In genomic region chr6:711925-712324, GRCh38 we compare ENCODE assay signal across 10 cellular contexts. TPM values are rescaled to one million over a fixed set of nuclear protein-coding genes. Genes with fewer than 3 reads are reported as not detected.
A peak's percentile ranks its signal among the peaks of the same experiment; 100 is the strongest.
DNase-seq lines count a peak whose midpoint lies in the region; ATAC-seq, FAIRE-seq and TF ChIP-seq lines count a peak whose summit lies in the region.
"Had no signal": no experiment of that assay in that cellular context is flagged by ENCODE, and none has a peak within 500 bp of the region (broad histone marks: within the 10 kb centered on the region; RNA-seq: fewer than 3 reads in every experiment).

No MANE protein-coding gene starts in this region.

- peak overlapping the region; percentile 96 to 100 (median 98) for H3K4me3 Mint-ChIP-seq in T-cell

- peak overlapping the region; percentile 96 for H3K27ac ChIP-seq in rectal smooth muscle tissue (ENCODE audit: low read depth, low read length)
- H3K27ac ChIP-seq: WERI-Rb-1 had no signal

- POLR2A ChIA-PET in T-cell (lab: Charles Lee): interaction anchor here (1.1 kb wide), 2 partner anchors 20 to 23 kb away, joined by 4 read pairs; no protein-coding TSS in a partner anchor

- H3K9me3 ChIP-seq in endocrine pancreas (ENCODE audit: control insufficient read depth, low read length): no peaks in the 10 kb centered on the region

- peaks cover 14% of the 10 kb centered on the region for H3K4me1 ChIP-seq in endocrine pancreas (ENCODE audit: control insufficient read depth, insufficient read depth, low read length)
- peaks cover 7% of the 10 kb centered on the region for H3K4me1 ChIP-seq in rectal smooth muscle tissue (ENCODE audit: control insufficient read depth, insufficient read depth, low read length)

- H3K4me1 Mint-ChIP-seq in T-cell: peaks cover 18 to 28% (median 23%) of the 10 kb centered on the region in 3 donors

- H3K36me3 ChIP-seq in endocrine pancreas (ENCODE audit: control insufficient read depth, insufficient read depth, low read length): no peaks in the 10 kb centered on the region
- no peaks in the 10 kb centered on the region for H3K36me3 ChIP-seq in rectal smooth muscle tissue (ENCODE audit: control insufficient read depth, insufficient read depth, low read length)
- H3K36me3 ChIP-seq: WERI-Rb-1 had no signal

- no peaks in the 10 kb centered on the region for H3K36me3 Mint-ChIP-seq in T-cell

- DNase-seq in GM12891 (ENCODE audit: insufficient read length, low spot score): no peak
- DNase-seq in T-cell: no peak
- no peak for DNase-seq in HK-2 (ENCODE audit: unreplicated experiment)
- no peak for DNase-seq in GM13977 (ENCODE audit: low spot score)
- DNase-seq: right cardiac atrium, WERI-Rb-1 had no signal

- H3K4me3 ChIP-seq in endocrine pancreas (ENCODE audit: control insufficient read depth, insufficient read depth, low read length) (peak overlapping the region; percentile 74), rectal smooth muscle tissue (ENCODE audit: low read length) (peak overlapping the region; percentile 77)

- no peak for TF ChIP-seq POLR2A in GM12891 (IDR thresholded peaks at IDR 0.05; ENCODE audit: low read depth, low read length)

- H3K27ac Mint-ChIP-seq in T-cell: peak overlapping the region; percentile 99

- no peaks in the 10 kb centered on the region for H3K27me3 ChIP-seq in endocrine pancreas (ENCODE audit: control insufficient read depth, insufficient read depth, low read length)
- H3K27me3 ChIP-seq in rectal smooth muscle tissue (ENCODE audit: control insufficient read depth, insufficient read depth, low read length): no peaks in the 10 kb centered on the region

- H3K9me3 Mint-ChIP-seq in T-cell: no peaks in the 10 kb centered on the region

- CTCF ChIA-PET in T-cell (lab: Charles Lee): interaction anchor here in 1 of 2 donors (1.2 to 1.3 kb wide), 3 partner anchors 9 to 11 kb away, joined by 3 to 11 read pairs (median 4); no protein-coding TSS in a partner anchor

- no peak for TF ChIP-seq CTCF in GM13977 (IDR thresholded peaks at IDR 0.05; ENCODE audit: extremely low read depth, insufficient read depth, missing control alignments)

- no peak overlapping the region for H3K9ac ChIP-seq in endocrine pancreas (ENCODE audit: control insufficient read depth, insufficient read depth, low read length)
- no peak overlapping the region for H3K9ac ChIP-seq in rectal smooth muscle tissue (ENCODE audit: low read length)

- FAIRE-seq in GM12891 (lab: Jason Lieb, UNC): no peak

- H3K27me3 Mint-ChIP-seq in T-cell: peaks cover under 1 to 8% of the 10 kb centered on the region in 2 donors

- ATAC-seq in T-cell (replicated peaks in 1 of 4): no peak
- no peak for ATAC-seq in GM18909 (IDR thresholded peaks at IDR 0.05; ENCODE audit: poor library complexity, unreplicated experiment)
- no peak for ATAC-seq in HG02970 (IDR thresholded peaks at IDR 0.05; ENCODE audit: low FRiP score, unreplicated experiment)

- in situ Hi-C loops in GM13977 (cut with MboI; ENCODE audit: low pct_unique_long_range_greater_than_20kb, low sequenced_read_pairs, unreplicated experiment): no loop called here

TF ChIP-seq in GM12891, 5 proteins besides CTCF, POLR2A, EP300 and RAD21:
- TF ChIP-seq SPI1 (IDR thresholded peaks at IDR 0.05; ENCODE audit: low read depth, low read length) (0 out of 2 replicates have a peak, but pooled peaks have one; percentile 22), TAF1 (IDR thresholded peaks at IDR 0.05; ENCODE audit: low read depth, low read length) (no peak), POU2F2 (IDR thresholded peaks at IDR 0.05; ENCODE audit: low read depth, low read length) (no peak), PAX5 (IDR thresholded peaks at IDR 0.05; ENCODE audit: insufficient read depth, low read length, severe bottlenecking) (no peak)

RNA-seq across cellular contexts. Expression of gene EXOC2, which starts 19.0 kb away (rescaled TPM):
- polyA plus RNA-seq in GM12891 (2012; ENCODE audit: low read depth, missing spikeins): 12.4 TPM
- 10 to 100 TPM; 30.7 to 40.6 (median 39.3) TPM for total RNA-seq in T-cell

RNA-seq across cellular contexts. Expression of gene HUS1B, which starts 55.0 kb away (rescaled TPM):
- 0.44 TPM for polyA plus RNA-seq in GM12891 (2012; ENCODE audit: low read depth, missing spikeins)
- 1 to 10 TPM; 1.7 to 3.8 (median 2.5) TPM for total RNA-seq in T-cell
- polyA plus RNA-seq: right cardiac atrium had no signal
